Comparison of ENCODE assay signal across 1 cellular context in genomic region chr3:191912616-191913204, GRCh38.
TF ChIP-seq lines count a peak whose summit lies in the region.

No MANE protein-coding gene starts in this region.

TF ChIP-seq in H1, 55 proteins besides CTCF, POLR2A, EP300 and RAD21:
- TF ChIP-seq SIX5 (IDR thresholded peaks at IDR 0.05; ENCODE audit: low read depth, low read length): no peak
- TF ChIP-seq HDAC2 (IDR thresholded peaks at IDR 0.05; ENCODE audit: borderline replicate concordance in 1 of 2, low read depth in 2 of 2, low read length in 2 of 2): no peak
- TF ChIP-seq TAF7 (optimal IDR thresholded peaks at IDR 0.05; ENCODE audit: borderline replicate concordance, low read depth, low read length): no peak
- TF ChIP-seq SP1 (IDR thresholded peaks at IDR 0.05; ENCODE audit: low read depth, low read length): no peak
- TF ChIP-seq CEBPB (IDR thresholded peaks at IDR 0.05; ENCODE audit: low read depth, low read length): no peak
- no peak for TF ChIP-seq BCL11A (IDR thresholded peaks at IDR 0.05; ENCODE audit: low read depth in 2 of 2, low read length in 2 of 2)
- no peak for TF ChIP-seq SIN3A (conservative IDR thresholded peaks at IDR 0.05 in 1 of 2, IDR thresholded peaks at IDR 0.05 in 1 of 2; ENCODE audit: low read depth in 1 of 2, low read length in 2 of 2)
- TF ChIP-seq ASH2L (IDR thresholded peaks at IDR 0.05; ENCODE audit: low read length): no peak
- TF ChIP-seq BRCA1 (IDR thresholded peaks at IDR 0.05; ENCODE audit: low read depth, low read length): no peak
- TF ChIP-seq, protein P1, sequence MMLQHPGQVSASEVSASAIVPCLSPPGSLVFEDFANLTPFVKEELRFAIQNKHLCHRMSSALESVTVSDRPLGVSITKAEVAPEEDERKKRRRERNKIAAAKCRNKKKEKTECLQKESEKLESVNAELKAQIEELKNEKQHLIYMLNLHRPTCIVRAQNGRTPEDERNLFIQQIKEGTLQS (IDR thresholded peaks at IDR 0.05; ENCODE audit: insufficient read depth, low read depth, low read length): no peak
- TF ChIP-seq NRF1 (IDR thresholded peaks at IDR 0.05; ENCODE audit: low read depth, low read length): no peak
- no peak for TF ChIP-seq NANOG (IDR thresholded peaks at IDR 0.05; ENCODE audit: insufficient read depth, low read depth, low read length, poor library complexity, severe bottlenecking)
